ENCODE assay signal across 11 cellular contexts in genomic region chr18:45548614-45549013, GRCh38.
DNase-seq lines count a peak whose midpoint lies in the region; ATAC-seq and TF ChIP-seq lines count a peak whose summit lies in the region.
"Had no signal": no experiment of that assay in that cellular context is flagged by ENCODE, and none has a peak within 500 bp of the region (broad histone marks: within the 10 kb centered on the region; RNA-seq: fewer than 3 reads in every experiment).

No MANE protein-coding gene starts in this region.

- no peak overlapping the region for H3K4me3 Mint-ChIP-seq in nephron
- H3K4me3 Mint-ChIP-seq: CD4-positive, alpha-beta T cell had no signal

- H3K27me3 Mint-ChIP-seq in nephron (ENCODE audit: low read depth), result no peaks in the 10 kb centered on the region

- peaks cover 45% of the 10 kb centered on the region for H3K4me1 Mint-ChIP-seq in nephron

- intact Hi-C loops in left colon (cut with DNase I, micrococcal nuclease), result no loop called here

- H3K9me3 Mint-ChIP-seq in nephron, result no peaks in the 10 kb centered on the region
- H3K9me3 Mint-ChIP-seq: CD4-positive, alpha-beta T cell had no signal

- peak overlapping the region; percentile 75 to 95 (median 84) for H3K27ac Mint-ChIP-seq in nephron
- H3K27ac Mint-ChIP-seq: CD4-positive, alpha-beta T cell had no signal

- TF ChIP-seq CTCF in nephron (IDR thresholded peaks at IDR 0.05; ENCODE audit: unreplicated experiment in 3 of 3), result no peak

- DNase-seq in DMS53 (lab: John Stamatoyannopoulos, UW), result peak; percentile 17
- DNase-seq in DMS53 treated with DMSO at 0.1 percent for 48 hours (lab: John Stamatoyannopoulos, UW; ENCODE audit: unreplicated experiment), result no peak
- no peak for DNase-seq in left colon
- DNase-seq: AML-193; Calu3; CD4-positive, alpha-beta T cell had no signal

- ATAC-seq in left colon (peak; percentile 80), GM19328 (IDR thresholded peaks at IDR 0.05; ENCODE audit: unreplicated experiment) (no peak), GM19452 (IDR thresholded peaks at IDR 0.05; ENCODE audit: unreplicated experiment) (no peak), HG02678 (IDR thresholded peaks at IDR 0.05; ENCODE audit: unreplicated experiment) (no peak)
- ATAC-seq: A549 had no signal

- H3K36me3 Mint-ChIP-seq in nephron (ENCODE audit: low read depth), result no peaks in the 10 kb centered on the region
